ENCODE assay signal across 18 cellular contexts in the genomic region with DNA sequence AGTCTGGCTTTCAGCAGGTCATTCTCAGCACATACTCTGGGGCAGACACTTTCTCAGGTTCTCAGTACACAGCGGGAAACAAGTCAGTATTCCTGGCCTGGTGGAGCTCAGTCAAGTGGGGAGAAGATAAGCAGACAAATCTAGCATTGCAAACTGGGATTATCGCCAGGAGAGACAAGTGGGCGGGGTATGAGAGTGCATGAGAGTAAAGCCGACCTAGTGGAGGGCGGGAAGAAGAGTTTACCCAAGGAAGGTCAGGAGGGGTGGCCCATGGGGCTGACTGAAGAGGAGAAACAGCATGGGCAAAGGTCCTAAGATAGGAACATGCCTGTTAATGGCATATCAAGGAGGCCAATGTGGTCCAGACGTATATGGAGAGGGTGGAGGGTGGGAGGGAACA. TPM values are rescaled to one million over a fixed set of nuclear protein-coding genes. Genes with fewer than 3 reads are reported as not detected.
DNase-seq lines count a peak whose midpoint lies in the region; ATAC-seq, FAIRE-seq and TF ChIP-seq lines count a peak whose summit lies in the region.
"Had no signal": no experiment of that assay in that cellular context is flagged by ENCODE, and none has a peak within 500 bp of the region (broad histone marks: within the 10 kb centered on the region; RNA-seq: fewer than 3 reads in every experiment).

No MANE protein-coding gene starts in this region.

- H3K9me3 Mint-ChIP-seq in CD4-positive, alpha-beta memory T cell: peaks cover 0 to 2% (median 0%) of the 10 kb centered on the region in 8 donors
- no peaks in the 10 kb centered on the region for H3K9me3 Mint-ChIP-seq in activated CD4-positive, alpha-beta T cell treated with anti-CD3 and anti-CD28 coated beads for 36 hours (ENCODE audit: low read depth)
- H3K9me3 Mint-ChIP-seq: activated T-cell treated with anti-CD3 and anti-CD28 coated beads, Interleukin-2, amount 50 U/mL, for 4 hours; H9 had no signal

- CTCF ChIA-PET in HEK293 (lab: Yijun Ruan, JAX): interaction anchor here (0.7 to 4.4 kb wide), 7 partner anchors 12 to 1795 kb away, joined by 3 to 20 read pairs (median 6); a partner anchor contains a TSS
- CTCF ChIA-PET in CD4-positive, alpha-beta memory T cell (lab: Charles Lee; ENCODE audit: partially characterized antibody): no interaction called here
- CTCF ChIA-PET in activated CD4-positive, alpha-beta T cell treated with anti-CD3 and anti-CD28 coated beads for 36 hours (lab: Charles Lee): interaction anchor here (0.8 kb wide), 1 partner anchor 183 kb away, joined by 3 read pairs; no protein-coding TSS in a partner anchor

- no peak overlapping the region for H3K27ac ChIP-seq in HEK293 (ENCODE audit: extremely low read depth, low read depth, low read length)
- peak overlapping the region in 1 of 10 donors; percentile 9 for H3K27ac ChIP-seq in heart right ventricle
- no peak overlapping the region for H3K27ac ChIP-seq in CD4-positive, alpha-beta memory T cell (ENCODE audit: low read depth, low read length)
- H3K27ac ChIP-seq: HL-60, SK-N-MC had no signal

- no peak for TF ChIP-seq CTCF in HEK293 (tag by site-specific recombination; IDR thresholded peaks at IDR 0.05)
- TF ChIP-seq CTCF in heart right ventricle (IDR thresholded peaks at IDR 0.05): no peak

- H3K27me3 ChIP-seq in heart right ventricle: peaks cover 0 to 23% (median 0%) of the 10 kb centered on the region in 7 donors
- no peaks in the 10 kb centered on the region for H3K27me3 ChIP-seq in CD4-positive, alpha-beta memory T cell (ENCODE audit: insufficient read depth, low read length)

- no peaks in the 10 kb centered on the region for H3K4me1 Mint-ChIP-seq in CD4-positive, alpha-beta memory T cell
- no peaks in the 10 kb centered on the region for H3K4me1 Mint-ChIP-seq in activated CD4-positive, alpha-beta T cell treated with anti-CD3 and anti-CD28 coated beads for 36 hours
- H3K4me1 Mint-ChIP-seq in T-helper 17 cell: peaks cover 2% of the 10 kb centered on the region

- POLR2A ChIA-PET in HEK293 (lab: Yijun Ruan, JAX): interaction anchor here (0.7 to 1.8 kb wide), 5 partner anchors 10 to 218 kb away, joined by 3 to 15 read pairs (median 4); a partner anchor contains a TSS
- POLR2A ChIA-PET in CD4-positive, alpha-beta memory T cell (lab: Charles Lee; ENCODE audit: partially characterized antibody): no interaction called here
- POLR2A ChIA-PET in activated CD4-positive, alpha-beta T cell treated with anti-CD3 and anti-CD28 coated beads for 36 hours (lab: Charles Lee): no interaction called here

- no peaks in the 10 kb centered on the region for H3K36me3 Mint-ChIP-seq in CD4-positive, alpha-beta memory T cell
- H3K36me3 Mint-ChIP-seq in activated CD4-positive, alpha-beta T cell treated with anti-CD3 and anti-CD28 coated beads for 36 hours (ENCODE audit: low read depth): no peaks in the 10 kb centered on the region
- peaks cover 8% of the 10 kb centered on the region for H3K36me3 Mint-ChIP-seq in T-helper 17 cell (ENCODE audit: low read depth)

- 22 to 23% methylated on average over 6 of the region's 6 CpGs for WGBS in heart right ventricle, 2 donors

- H3K9me3 ChIP-seq in HEK293 (ENCODE audit: control insufficient read depth, insufficient read depth, low read depth, low read length) (no peaks in the 10 kb centered on the region), heart right ventricle (no peaks in the 10 kb centered on the region), T-helper 17 cell (ENCODE audit: control insufficient read depth, low read length, poor library complexity, severe bottlenecking) (no peaks in the 10 kb centered on the region)
- H3K9me3 ChIP-seq in CD4-positive, alpha-beta memory T cell (ENCODE audit: control insufficient read depth in 1 of 2, low read length in 2 of 2): no peaks in the 10 kb centered on the region

- intact Hi-C loops in heart right ventricle (cut with DNase I): loop anchor here in 2 of 10 donors (5.0 kb wide), 1 partner anchor 181 kb away; no protein-coding TSS in a partner anchor
- intact Hi-C loops in CD4-positive, alpha-beta memory T cell (cut with micrococcal nuclease): no loop called here
- intact Hi-C loops in activated CD4-positive, alpha-beta T cell treated with anti-CD3 and anti-CD28 coated beads for 36 hours (cut with DNase I, micrococcal nuclease): no loop called here

- H3K4me3 ChIP-seq in HEK293 (ENCODE audit: low read depth, low read length) (no peak overlapping the region), heart right ventricle (no peak overlapping the region)
- H3K4me3 ChIP-seq in CD4-positive, alpha-beta memory T cell (ENCODE audit: low read length in 2 of 2): no peak overlapping the region
- H3K4me3 ChIP-seq: SK-N-MC had no signal

- H3K27me3 Mint-ChIP-seq in CD4-positive, alpha-beta memory T cell: peaks cover 29 to 33% of the 10 kb centered on the region in 2 donors
- H3K27me3 Mint-ChIP-seq in activated CD4-positive, alpha-beta T cell treated with anti-CD3 and anti-CD28 coated beads for 36 hours: peaks cover 26% of the 10 kb centered on the region
- peaks cover 73% of the 10 kb centered on the region for H3K27me3 Mint-ChIP-seq in T-helper 17 cell

- peak; percentile 15 for FAIRE-seq in RCC 7860 (lab: Jason Lieb, UNC)

- H3K4me1 ChIP-seq in HEK293 (ENCODE audit: control insufficient read depth, insufficient read depth, low read length) (peaks cover 6% of the 10 kb centered on the region), heart right ventricle (peaks cover 0 to 16% (median 10%) of the 10 kb centered on the region in 9 donors)
- H3K4me1 ChIP-seq in CD4-positive, alpha-beta memory T cell (ENCODE audit: insufficient read depth, low read length): no peaks in the 10 kb centered on the region

- no peak overlapping the region for H3K4me3 Mint-ChIP-seq in CD4-positive, alpha-beta memory T cell
- no peak overlapping the region for H3K4me3 Mint-ChIP-seq in activated CD4-positive, alpha-beta T cell treated with anti-CD3 and anti-CD28 coated beads for 36 hours
- H3K4me3 Mint-ChIP-seq in T-helper 17 cell: no peak overlapping the region
- H3K4me3 Mint-ChIP-seq: activated T-cell treated with anti-CD3 and anti-CD28 coated beads, Interleukin-2, amount 50 U/mL, for 4 hours; H9 had no signal

- H3K36me3 ChIP-seq in HEK293 (ENCODE audit: control insufficient read depth in 2 of 2, insufficient read depth in 1 of 2, low read length in 2 of 2): no peaks in the 10 kb centered on the region
- no peaks in the 10 kb centered on the region for H3K36me3 ChIP-seq in heart right ventricle
- no peaks in the 10 kb centered on the region for H3K36me3 ChIP-seq in CD4-positive, alpha-beta memory T cell (ENCODE audit: insufficient read depth, low read length)

- DNase-seq in A172 (ENCODE audit: low spot score) (peak; percentile 33), RCC 7860 (ENCODE audit: low spot score) (peak; percentile 36), heart right ventricle (peak in 1 of 2 donors; percentile 75), T-helper 17 cell (no peak)
- DNase-seq in activated effector memory CD4-positive, alpha-beta T cell treated with anti-CD3 and anti-CD28 coated beads, Interleukin-2, amount 50 U/mL, for 16 hours: no peak
- DNase-seq in CD4-positive, alpha-beta memory T cell: no peak
- DNase-seq in activated CD4-positive, alpha-beta T cell treated with anti-CD3 and anti-CD28 coated beads for 36 hours: no peak
- DNase-seq: activated CD4-positive, CD25-positive, alpha-beta regulatory T cell treated with anti-CD3 and anti-CD28 coated beads, Interleukin-2, amount 50 U/mL, for 72 hours; activated T-cell treated with anti-CD3 and anti-CD28 coated beads, Interleukin-2, amount 50 U/mL, for 4 hours; cortex of kidney; H9; MV-4-11; stimulated activated CD4-positive, alpha-beta T cell treated with anti-CD3 and anti-CD28 coated beads, Interleukin-4, amount 100 ng/mL, for 24 hours; stimulated activated naive CD4-positive, alpha-beta T cell treated with Interleukin-2 at 50 U/mL for 16 hours had no signal

- peak; percentile 75 to 96 (median 90) for ATAC-seq in heart right ventricle
- ATAC-seq in activated CD4-positive, alpha-beta T cell treated with anti-CD3 and anti-CD28 coated beads for 36 hours: no peak
- no peak for ATAC-seq in T-helper 17 cell
- ATAC-seq: activated T-cell treated with anti-CD3 and anti-CD28 coated beads, Interleukin-2, amount 50 U/mL, for 4 hours had no signal

- peak overlapping the region in 1 of 7 donors; percentile 26 for H3K27ac Mint-ChIP-seq in CD4-positive, alpha-beta memory T cell
- no peak overlapping the region for H3K27ac Mint-ChIP-seq in activated CD4-positive, alpha-beta T cell treated with anti-CD3 and anti-CD28 coated beads for 36 hours
- no peak overlapping the region for H3K27ac Mint-ChIP-seq in T-helper 17 cell
- H3K27ac Mint-ChIP-seq: H9 had no signal

TF ChIP-seq in HEK293, 187 proteins besides CTCF, POLR2A, EP300 and RAD21 (continues in another document):
- TF ChIP-seq ZNF175 (tag by site-specific recombination; IDR thresholded peaks at IDR 0.05) (no peak), ZNF146 (tag by site-specific recombination; IDR thresholded peaks at IDR 0.05) (no peak)
- TF ChIP-seq, protein P1, sequence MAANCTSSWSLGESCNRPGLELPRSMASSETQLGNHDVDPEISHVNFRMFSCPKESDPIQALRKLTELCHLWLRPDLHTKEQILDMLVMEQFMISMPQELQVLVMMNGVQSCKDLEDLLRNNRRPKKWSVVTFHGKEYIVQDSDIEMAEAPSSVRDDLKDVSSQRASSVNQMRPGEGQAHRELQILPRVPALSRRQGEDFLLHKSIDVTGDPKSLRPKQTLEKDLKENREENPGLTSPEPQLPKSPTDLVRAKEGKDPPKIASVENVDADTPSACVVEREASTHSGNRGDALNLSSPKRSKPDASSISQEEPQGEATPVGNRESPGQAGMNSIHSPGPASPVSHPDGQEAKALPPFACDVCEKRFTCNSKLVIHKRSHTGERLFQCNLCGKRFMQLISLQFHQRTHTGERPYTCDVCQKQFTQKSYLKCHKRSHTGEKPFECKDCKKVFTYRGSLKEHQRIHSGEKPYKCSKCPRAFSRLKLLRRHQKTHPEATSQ (tag by site-specific recombination; IDR thresholded peaks at IDR 0.05): no peak

RNA-seq across cellular contexts. Expression of a gene that starts 12.3 kb away (rescaled TPM):
- 195 and 258 TPM in 2 replicates for total RNA-seq in A172 (2014; rRNA removed; shearing (Covaris generic))
- total RNA-seq in heart right ventricle (100 to 1,000 TPM; 111 to 137 (median 129) TPM), T-helper 17 cell (10 to 100 TPM; 63.8 to 69.0 TPM)
- polyA plus RNA-seq in heart right ventricle: 10 to 100 TPM; 21.4 to 38.2 TPM
- 10 to 100 TPM; 81.6 to 87.8 TPM for total RNA-seq in CD4-positive, alpha-beta memory T cell
- polyA plus RNA-seq in CD4-positive, alpha-beta memory T cell: 10 to 100 TPM; 45.2 to 48.2 TPM
- 100 to 1,000 TPM; 179 to 254 TPM for total RNA-seq in activated CD4-positive, alpha-beta T cell treated with anti-CD3 and anti-CD28 coated beads for 36 hours

RNA-seq across cellular contexts. Expression of a gene that starts 54.2 kb away (rescaled TPM):
- total RNA-seq in A172 (2014; rRNA removed; shearing (Covaris generic)): not detected in 2 replicates
- total RNA-seq in heart right ventricle (10 to 100 TPM in 3 of 10 donors, 1 to 10 TPM in 7; 4.6 to 20.5 (median 7.9) TPM), T-helper 17 cell (not detected)
- polyA plus RNA-seq in heart right ventricle: 10 to 100 TPM; 12.8 to 41.0 TPM
- not detected for total RNA-seq in CD4-positive, alpha-beta memory T cell
- not detected for polyA plus RNA-seq in CD4-positive, alpha-beta memory T cell
- not detected for total RNA-seq in activated CD4-positive, alpha-beta T cell treated with anti-CD3 and anti-CD28 coated beads for 36 hours
- total RNA-seq: myocyte had no signal

Comparison
In these comparisons a context has a peak if more than half of its experiments do, and no peak if none do; other contexts are left out.
1. DNase-seq: peak in A172 (single experiment) and RCC 7860 (single experiment); none in activated effector memory CD4-positive, alpha-beta T cell treated with anti-CD3 and anti-CD28 coated beads, Interleukin-2, amount 50 U/mL, for 16 hours (single experiment), CD4-positive, alpha-beta memory T cell (0 of 5), activated CD4-positive, alpha-beta T cell treated with anti-CD3 and anti-CD28 coated beads for 36 hours (single experiment) and T-helper 17 cell (0 of 3).
2. ATAC-seq: peak in heart right ventricle (8 of 8); none in activated CD4-positive, alpha-beta T cell treated with anti-CD3 and anti-CD28 coated beads for 36 hours (single experiment) and T-helper 17 cell (single experiment).